In the genomic region with DNA sequence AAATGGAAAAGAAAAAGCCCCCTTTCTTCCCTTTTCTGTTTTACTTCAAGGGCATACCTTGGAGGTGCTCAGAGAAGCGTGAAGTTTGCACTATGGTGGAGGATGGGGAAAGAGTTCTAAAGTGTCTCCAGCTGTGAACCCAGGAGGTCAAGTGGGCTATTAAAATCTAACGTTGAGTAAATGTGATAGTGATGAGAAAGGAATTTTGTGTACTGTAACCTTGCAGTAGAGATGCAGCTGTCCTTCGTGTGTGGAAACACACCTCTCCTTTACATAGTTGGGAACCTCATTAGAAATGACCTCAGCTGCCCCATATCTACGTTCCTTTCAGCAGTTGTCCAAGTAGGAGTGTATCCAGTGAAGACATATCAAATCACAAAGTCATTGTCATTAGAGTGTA, we compare ENCODE assay signal across 1 cellular context.
TF ChIP-seq lines count a peak whose summit lies in the region.

No MANE protein-coding gene starts in this region.

TF ChIP-seq in HepG2, 621 proteins besides CTCF, POLR2A, EP300 and RAD21 (continued from another document):
- TF ChIP-seq ETS1 (CRISPR knock-in tag; IDR thresholded peaks at IDR 0.05), result no peak
- no peak for TF ChIP-seq GMEB2 (CRISPR knock-in tag; IDR thresholded peaks at IDR 0.05; ENCODE audit: low read depth)
- no peak for TF ChIP-seq ZBTB3 (CRISPR knock-in tag; IDR thresholded peaks at IDR 0.05; ENCODE audit: borderline replicate concordance, low read depth)
- TF ChIP-seq WIZ (CRISPR knock-in tag; IDR thresholded peaks at IDR 0.05), result no peak
- TF ChIP-seq ZNF543 (CRISPR knock-in tag; IDR thresholded peaks at IDR 0.05), result no peak
